2 cellular contexts compared by ENCODE assay signal in the genomic region with DNA sequence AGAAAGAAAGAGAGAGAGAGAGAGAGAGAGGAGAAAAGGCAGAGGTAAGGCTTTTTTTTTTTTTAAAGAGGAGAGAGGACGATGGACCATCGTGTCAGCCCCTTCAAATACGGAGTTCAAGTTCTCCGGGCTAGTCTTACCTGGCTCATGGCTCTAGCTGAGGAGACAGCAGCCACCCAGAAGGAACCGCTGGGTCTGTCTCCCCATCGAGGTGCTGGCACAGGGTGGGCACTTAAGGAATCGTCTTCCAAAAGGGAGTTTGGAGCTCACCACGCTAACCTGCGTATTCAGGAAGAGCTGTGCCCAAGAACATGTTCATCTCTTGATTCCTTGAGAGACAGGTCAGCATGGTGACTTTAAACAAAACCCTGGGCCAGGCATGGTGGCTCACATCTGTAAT.
TF ChIP-seq lines count a peak whose summit lies in the region.

No MANE protein-coding gene starts in this region.

TF ChIP-seq in A549, 52 proteins besides CTCF, POLR2A, EP300 and RAD21 (continued from another document):
- TF ChIP-seq, protein P1, sequence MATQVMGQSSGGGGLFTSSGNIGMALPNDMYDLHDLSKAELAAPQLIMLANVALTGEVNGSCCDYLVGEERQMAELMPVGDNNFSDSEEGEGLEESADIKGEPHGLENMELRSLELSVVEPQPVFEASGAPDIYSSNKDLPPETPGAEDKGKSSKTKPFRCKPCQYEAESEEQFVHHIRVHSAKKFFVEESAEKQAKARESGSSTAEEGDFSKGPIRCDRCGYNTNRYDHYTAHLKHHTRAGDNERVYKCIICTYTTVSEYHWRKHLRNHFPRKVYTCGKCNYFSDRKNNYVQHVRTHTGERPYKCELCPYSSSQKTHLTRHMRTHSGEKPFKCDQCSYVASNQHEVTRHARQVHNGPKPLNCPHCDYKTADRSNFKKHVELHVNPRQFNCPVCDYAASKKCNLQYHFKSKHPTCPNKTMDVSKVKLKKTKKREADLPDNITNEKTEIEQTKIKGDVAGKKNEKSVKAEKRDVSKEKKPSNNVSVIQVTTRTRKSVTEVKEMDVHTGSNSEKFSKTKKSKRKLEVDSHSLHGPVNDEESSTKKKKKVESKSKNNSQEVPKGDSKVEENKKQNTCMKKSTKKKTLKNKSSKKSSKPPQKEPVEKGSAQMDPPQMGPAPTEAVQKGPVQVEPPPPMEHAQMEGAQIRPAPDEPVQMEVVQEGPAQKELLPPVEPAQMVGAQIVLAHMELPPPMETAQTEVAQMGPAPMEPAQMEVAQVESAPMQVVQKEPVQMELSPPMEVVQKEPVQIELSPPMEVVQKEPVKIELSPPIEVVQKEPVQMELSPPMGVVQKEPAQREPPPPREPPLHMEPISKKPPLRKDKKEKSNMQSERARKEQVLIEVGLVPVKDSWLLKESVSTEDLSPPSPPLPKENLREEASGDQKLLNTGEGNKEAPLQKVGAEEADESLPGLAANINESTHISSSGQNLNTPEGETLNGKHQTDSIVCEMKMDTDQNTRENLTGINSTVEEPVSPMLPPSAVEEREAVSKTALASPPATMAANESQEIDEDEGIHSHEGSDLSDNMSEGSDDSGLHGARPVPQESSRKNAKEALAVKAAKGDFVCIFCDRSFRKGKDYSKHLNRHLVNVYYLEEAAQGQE (IDR thresholded peaks at IDR 0.05), result no peak
- TF ChIP-seq HDAC2 (IDR thresholded peaks at IDR 0.05) (no peak), MYC (IDR thresholded peaks at IDR 0.05; ENCODE audit: borderline replicate concordance, low read length) (no peak), ZNF302 (CRISPR knock-in tag; IDR thresholded peaks at IDR 0.05) (no peak), RCOR1 (IDR thresholded peaks at IDR 0.05; ENCODE audit: low read depth, low read length) (no peak), RARB (CRISPR knock-in tag; IDR thresholded peaks at IDR 0.05) (no peak), NR3C1 (IDR thresholded peaks at IDR 0.05) (no peak)
- TF ChIP-seq, protein P2, sequence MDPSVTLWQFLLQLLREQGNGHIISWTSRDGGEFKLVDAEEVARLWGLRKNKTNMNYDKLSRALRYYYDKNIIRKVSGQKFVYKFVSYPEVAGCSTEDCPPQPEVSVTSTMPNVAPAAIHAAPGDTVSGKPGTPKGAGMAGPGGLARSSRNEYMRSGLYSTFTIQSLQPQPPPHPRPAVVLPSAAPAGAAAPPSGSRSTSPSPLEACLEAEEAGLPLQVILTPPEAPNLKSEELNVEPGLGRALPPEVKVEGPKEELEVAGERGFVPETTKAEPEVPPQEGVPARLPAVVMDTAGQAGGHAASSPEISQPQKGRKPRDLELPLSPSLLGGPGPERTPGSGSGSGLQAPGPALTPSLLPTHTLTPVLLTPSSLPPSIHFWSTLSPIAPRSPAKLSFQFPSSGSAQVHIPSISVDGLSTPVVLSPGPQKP (IDR thresholded peaks at IDR 0.05; ENCODE audit: low read depth, low read length), result no peak

TF ChIP-seq in HCT116, 20 proteins besides CTCF, POLR2A, EP300 and RAD21:
- TF ChIP-seq FOSL1 (IDR thresholded peaks at IDR 0.05; ENCODE audit: low read depth) (no peak), EZH2phosphoT487 (IDR thresholded peaks at IDR 0.05; ENCODE audit: borderline replicate concordance) (no peak), ZFX (IDR thresholded peaks at IDR 0.05) (no peak), ELF1 (IDR thresholded peaks at IDR 0.05; ENCODE audit: borderline replicate concordance, low read depth) (no peak), EZH2 (IDR thresholded peaks at IDR 0.05) (no peak), SP1 (IDR thresholded peaks at IDR 0.05; ENCODE audit: low read depth) (no peak), EGR1 (IDR thresholded peaks at IDR 0.05; ENCODE audit: low read depth) (no peak), POLR2AphosphoS5 (IDR thresholded peaks at IDR 0.05; ENCODE audit: low read depth, low read length) (no peak), CBX3 (IDR thresholded peaks at IDR 0.05; ENCODE audit: low read depth) (no peak), YY1 (IDR thresholded peaks at IDR 0.05; ENCODE audit: extremely low read depth, insufficient replicate concordance, low read depth, low read length) (no peak), CEBPB (IDR thresholded peaks at IDR 0.05; ENCODE audit: low read depth) (no peak), SRF (IDR thresholded peaks at IDR 0.05; ENCODE audit: low read depth) (no peak), SIN3A (IDR thresholded peaks at IDR 0.05; ENCODE audit: low read depth) (no peak), JUND (IDR thresholded peaks at IDR 0.05) (no peak)
- TF ChIP-seq, protein P3, sequence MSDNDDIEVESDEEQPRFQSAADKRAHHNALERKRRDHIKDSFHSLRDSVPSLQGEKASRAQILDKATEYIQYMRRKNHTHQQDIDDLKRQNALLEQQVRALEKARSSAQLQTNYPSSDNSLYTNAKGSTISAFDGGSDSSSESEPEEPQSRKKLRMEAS (IDR thresholded peaks at IDR 0.05), result no peak
- TF ChIP-seq, protein P1 (IDR thresholded peaks at IDR 0.05; ENCODE audit: low read depth), result no peak
